ENCODE assay signal across 29 cellular contexts in genomic region chr3:101011086-101011485, GRCh38. TPM values are rescaled to one million over a fixed set of nuclear protein-coding genes. Genes with fewer than 3 reads are reported as not detected.
DNase-seq lines count a peak whose midpoint lies in the region; TF ChIP-seq lines count a peak whose summit lies in the region.
"Had no signal": no experiment of that assay in that cellular context is flagged by ENCODE, and none has a peak within 500 bp of the region (broad histone marks: within the 10 kb centered on the region; RNA-seq: fewer than 3 reads in every experiment).

No MANE protein-coding gene starts in this region.

- H3K9me3 ChIP-seq in adipocyte (ENCODE audit: control insufficient read depth, low read length) (peaks cover 4% of the 10 kb centered on the region), vagina (no peaks in the 10 kb centered on the region)
- H3K9me3 ChIP-seq: ascending aorta, colonic mucosa, gastrocnemius medialis, HAP-1, Peyer's patch had no signal

- H3K4me3 ChIP-seq in adipocyte (ENCODE audit: low read length) (peak overlapping the region; percentile 27), fibroblast of the aortic adventitia (ENCODE audit: low read depth, low read length) (no peak overlapping the region), vagina (no peak overlapping the region)
- H3K4me3 ChIP-seq: ascending aorta, cardiac muscle cell, colonic mucosa, gastrocnemius medialis, HAP-1, Peyer's patch, upper lobe of left lung had no signal

- H3K27me3 Mint-ChIP-seq in activated CD4-positive, alpha-beta memory T cell treated with anti-CD3 and anti-CD28 coated beads for 36 hours = peaks cover 13% of the 10 kb centered on the region

- intact Hi-C loops in vagina (cut with DNase I) = no loop called here
- intact Hi-C loops in activated CD4-positive, alpha-beta memory T cell treated with anti-CD3 and anti-CD28 coated beads for 36 hours (cut with micrococcal nuclease) = no loop called here

- POLR2A ChIA-PET in activated CD4-positive, alpha-beta memory T cell treated with anti-CD3 and anti-CD28 coated beads for 36 hours (lab: Charles Lee) = no interaction called here

- peaks cover 15% of the 10 kb centered on the region for H3K9me3 Mint-ChIP-seq in activated CD4-positive, alpha-beta memory T cell treated with anti-CD3 and anti-CD28 coated beads for 36 hours

- CTCF ChIA-PET in activated CD4-positive, alpha-beta memory T cell treated with anti-CD3 and anti-CD28 coated beads for 36 hours (lab: Charles Lee) = no interaction called here

- no peak overlapping the region for H3K27ac Mint-ChIP-seq in activated CD4-positive, alpha-beta memory T cell treated with anti-CD3 and anti-CD28 coated beads for 36 hours
- H3K27ac Mint-ChIP-seq: activated CD4-positive, alpha-beta T cell treated with anti-CD3 and anti-CD28 coated beads for 36 hours; activated naive CD4-positive, alpha-beta T cell treated with anti-CD3 and anti-CD28 coated beads, Interleukin-2, amount 50 U/mL, for 72 hours; CD8-positive, alpha-beta memory T cell; nephron; stimulated activated effector memory CD8-positive, alpha-beta T cell treated with anti-CD3 and anti-CD28 coated beads, Interleukin-12 subunit alpha, Interleukin-12 subunit beta, amount 100 ng/mL, for 72 hours had no signal

- peaks cover 3% of the 10 kb centered on the region for H3K36me3 Mint-ChIP-seq in activated CD4-positive, alpha-beta memory T cell treated with anti-CD3 and anti-CD28 coated beads for 36 hours
- H3K36me3 Mint-ChIP-seq: stimulated activated effector memory CD8-positive, alpha-beta T cell treated with anti-CD3 and anti-CD28 coated beads, Interleukin-12 subunit alpha, Interleukin-12 subunit beta, amount 100 ng/mL, for 72 hours had no signal

- peak overlapping the region; percentile 47 for H3K9ac ChIP-seq in adipocyte (ENCODE audit: low read length)

- no peak overlapping the region for H3K4me3 Mint-ChIP-seq in activated CD4-positive, alpha-beta memory T cell treated with anti-CD3 and anti-CD28 coated beads for 36 hours
- H3K4me3 Mint-ChIP-seq: activated CD4-positive, alpha-beta T cell treated with anti-CD3 and anti-CD28 coated beads for 36 hours; nephron; stimulated activated effector memory CD8-positive, alpha-beta T cell treated with anti-CD3 and anti-CD28 coated beads, Interleukin-12 subunit alpha, Interleukin-12 subunit beta, amount 100 ng/mL, for 72 hours had no signal

- H3K36me3 ChIP-seq in adipocyte (ENCODE audit: control insufficient read depth, insufficient read depth, low read length, severe bottlenecking) = no peaks in the 10 kb centered on the region
- H3K36me3 ChIP-seq in vagina = no peaks in the 10 kb centered on the region
- H3K36me3 ChIP-seq: ascending aorta, BE2C, cardiac muscle cell, colonic mucosa, gastrocnemius medialis, HAP-1, Peyer's patch, upper lobe of left lung had no signal

- DNase-seq in EL = peak; percentile 67
- DNase-seq in adipocyte (ENCODE audit: low read depth) = peak; percentile 85
- peak; percentile 75 for DNase-seq in fibroblast of the aortic adventitia (ENCODE audit: low read depth)
- peak; percentile 87 for DNase-seq in stromal cell of bone marrow (ENCODE audit: low read depth)
- no peak for DNase-seq in islet precursor cell
- DNase-seq in NCI-H187 treated with DMSO at 0.1 percent for 48 hours (lab: John Stamatoyannopoulos, UW) = no peak
- no peak for DNase-seq in vagina (ENCODE audit: extremely low spot score in 2 of 2)
- DNase-seq in activated CD4-positive, alpha-beta memory T cell treated with anti-CD3 and anti-CD28 coated beads for 36 hours = no peak
- DNase-seq: activated CD4-positive, alpha-beta T cell treated with anti-CD3 and anti-CD28 coated beads for 36 hours; BE2C; CD8-positive, alpha-beta memory T cell; colonic mucosa; effector CD8-positive, alpha-beta T cell; gastrocnemius medialis; Kasumi-1; NCI-H446 treated with DMSO at 0.1 percent for 48 hours; NCI-H774; Peyer's patch; SIG-M5; SW 1271; T-helper 9 cell; upper lobe of left lung had no signal

- no peak for TF ChIP-seq POLR2A in vagina (IDR thresholded peaks at IDR 0.05)

- TF ChIP-seq CTCF in fibroblast of the aortic adventitia (IDR thresholded peaks at IDR 0.05; ENCODE audit: insufficient read depth, low read length) (no peak), vagina (IDR thresholded peaks at IDR 0.05) (no peak)

- no peaks in the 10 kb centered on the region for H3K27me3 ChIP-seq in adipocyte (replicated peaks; ENCODE audit: control insufficient read depth, insufficient read depth, low read length)
- H3K27me3 ChIP-seq in vagina = no peaks in the 10 kb centered on the region
- H3K27me3 ChIP-seq: ascending aorta, BE2C, cardiac muscle cell, colonic mucosa, gastrocnemius medialis, Peyer's patch, upper lobe of left lung had no signal

- H3K4me1 ChIP-seq in adipocyte (ENCODE audit: control insufficient read depth, insufficient read depth, low read length) (peaks cover 21% of the 10 kb centered on the region), vagina (no peaks in the 10 kb centered on the region)
- H3K4me1 ChIP-seq: ascending aorta, BE2C, colonic mucosa, gastrocnemius medialis, HAP-1, Peyer's patch, upper lobe of left lung had no signal

- no peaks in the 10 kb centered on the region for H3K4me1 Mint-ChIP-seq in activated CD4-positive, alpha-beta memory T cell treated with anti-CD3 and anti-CD28 coated beads for 36 hours (ENCODE audit: low read depth)
- H3K4me1 Mint-ChIP-seq: activated CD4-positive, alpha-beta T cell treated with anti-CD3 and anti-CD28 coated beads for 36 hours; CD8-positive, alpha-beta memory T cell; nephron; stimulated activated effector memory CD8-positive, alpha-beta T cell treated with anti-CD3 and anti-CD28 coated beads, Interleukin-12 subunit alpha, Interleukin-12 subunit beta, amount 100 ng/mL, for 72 hours had no signal

- no peak overlapping the region for H3K27ac ChIP-seq in vagina
- H3K27ac ChIP-seq: ascending aorta, cardiac muscle cell, colonic mucosa, gastrocnemius medialis, Peyer's patch, upper lobe of left lung had no signal

RNA-seq across cellular contexts. Expression of gene ABI3BP, which starts 17.9 kb away (rescaled TPM):
- total RNA-seq in fibroblast of the aortic adventitia (ENCODE audit: low replicate concordance) = 83.2 and 108 TPM in 2 replicates
- total RNA-seq in vagina = 91.1 TPM
- not detected for total RNA-seq in activated CD4-positive, alpha-beta memory T cell treated with anti-CD3 and anti-CD28 coated beads for 36 hours
- total RNA-seq: activated CD4-positive, alpha-beta T cell treated with anti-CD3 and anti-CD28 coated beads for 36 hours; CD8-positive, alpha-beta memory T cell; HepG2 had no signal

Comparison
In these comparisons a context has a peak if more than half of its experiments do, and no peak if none do; other contexts are left out.
1. DNase-seq: peak in EL (single experiment), adipocyte (single experiment), fibroblast of the aortic adventitia (single experiment) and stromal cell of bone marrow (single experiment); none in islet precursor cell (single experiment), NCI-H187 treated with DMSO at 0.1 percent for 48 hours (single experiment), vagina (0 of 2) and activated CD4-positive, alpha-beta memory T cell treated with anti-CD3 and anti-CD28 coated beads for 36 hours (single experiment).
2. RNA of gene ABI3BP, which starts 17.9 kb away (total RNA-seq): 83.2 to 108 TPM in fibroblast of the aortic adventitia and 91.1 TPM in vagina (single experiment); not detected in activated CD4-positive, alpha-beta memory T cell treated with anti-CD3 and anti-CD28 coated beads for 36 hours; every median in the first group is over 10 times any median in the second.